In the genomic region with DNA sequence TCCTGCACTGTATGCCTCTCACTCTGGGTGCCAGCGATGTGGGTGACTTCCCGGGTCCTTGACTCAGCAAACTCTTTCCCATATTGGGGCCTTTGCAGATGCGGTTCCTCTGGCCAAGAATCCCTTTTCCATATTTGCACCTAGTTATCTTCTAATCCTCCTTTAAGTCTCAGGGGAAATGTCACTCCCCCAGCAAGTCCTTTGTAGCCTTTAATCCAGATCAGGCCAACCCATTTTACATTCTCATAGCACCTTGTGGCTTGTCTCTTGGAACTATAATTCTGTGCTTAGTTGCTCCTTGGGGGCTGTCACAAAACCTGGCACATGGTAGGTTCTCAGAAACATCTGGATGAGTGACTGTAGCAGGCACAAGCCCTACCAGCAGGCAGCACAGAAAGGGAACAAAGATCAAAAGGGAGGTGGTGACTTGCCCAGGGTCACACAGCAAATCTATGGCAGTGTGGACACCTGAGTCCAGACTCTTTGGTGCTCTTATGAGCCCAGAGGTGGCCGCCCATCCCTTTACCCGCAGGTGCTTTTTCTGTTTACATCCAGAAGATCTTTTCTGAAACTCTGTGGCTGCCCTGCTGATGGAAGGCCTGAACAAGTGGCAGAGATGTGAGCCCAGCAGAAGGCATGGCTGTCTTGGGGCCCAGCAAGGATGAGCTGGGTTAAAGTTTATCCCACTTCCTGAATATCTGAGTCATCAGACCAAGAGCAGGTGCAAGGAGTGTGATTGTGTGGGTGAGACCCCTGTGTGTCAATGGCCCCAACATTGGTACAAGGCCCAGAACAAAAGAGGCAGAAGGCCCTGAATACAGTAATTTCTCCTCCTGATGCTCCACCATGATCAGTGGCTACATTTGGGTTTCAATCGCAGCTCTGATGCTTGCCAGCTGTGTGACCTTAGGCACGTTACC, we compare ENCODE assay signal across 9 cellular contexts.
DNase-seq lines count a peak whose midpoint lies in the region; ATAC-seq and TF ChIP-seq lines count a peak whose summit lies in the region.
"Had no signal": no experiment of that assay in that cellular context is flagged by ENCODE, and none has a peak within 500 bp of the region (broad histone marks: within the 10 kb centered on the region; RNA-seq: fewer than 3 reads in every experiment).

No MANE protein-coding gene starts in this region.

- peak overlapping the region; percentile 53 for H3K27ac Mint-ChIP-seq in activated CD8-positive, alpha-beta memory T cell treated with anti-CD3 and anti-CD28 coated beads, Interleukin-2, amount 10 ng/mL, durations not matched to agents 7 days and 5 days
- peak overlapping the region; percentile 91 for H3K27ac Mint-ChIP-seq in stimulated activated effector memory CD8-positive, alpha-beta T cell treated with anti-CD3 and anti-CD28 coated beads, Interleukin-12 subunit alpha, Interleukin-12 subunit beta, amount 100 ng/mL, for 72 hours

- no peaks in the 10 kb centered on the region for H3K9me3 ChIP-seq in HEK293 (ENCODE audit: control insufficient read depth, insufficient read depth, low read depth, low read length)

- POLR2A ChIA-PET in HEK293 (lab: Yijun Ruan, JAX): no interaction called here

- peak; percentile 52 for DNase-seq in activated CD8-positive, alpha-beta memory T cell treated with anti-CD3 and anti-CD28 coated beads, Interleukin-2, amount 10 ng/mL, durations not matched to agents 7 days and 5 days
- DNase-seq in activated CD8-positive, alpha-beta memory T cell treated with anti-CD3 and anti-CD28 coated beads, Interleukin-2, amount 50 U/mL, for 4 hours: no peak
- DNase-seq in RPMI8226: peak; percentile 9
- no peak for DNase-seq in stimulated activated effector memory CD8-positive, alpha-beta T cell treated with anti-CD3 and anti-CD28 coated beads, Interleukin-12 subunit alpha, Interleukin-12 subunit beta, amount 100 ng/mL, for 72 hours (ENCODE audit: low spot score in 2 of 2)
- no peak for DNase-seq in foreskin fibroblast
- DNase-seq in C1 segment of cervical spinal cord (lab: John Stamatoyannopoulos, UW): no peak
- DNase-seq in SHP77 treated with DMSO at 0.1 percent for 48 hours (lab: John Stamatoyannopoulos, UW): no peak
- DNase-seq: NCI-H2029 had no signal

- H3K36me3 ChIP-seq in HEK293 (ENCODE audit: control insufficient read depth in 2 of 2, insufficient read depth in 1 of 2, low read length in 2 of 2): peaks cover 0 to 68% of the 10 kb centered on the region in 2 experiments; a peak in 2 of 3 replicates

- H3K4me3 ChIP-seq in HEK293 (ENCODE audit: low read depth, low read length) (no peak overlapping the region), foreskin fibroblast (ENCODE audit: low read depth in 1 of 2, low read length in 2 of 2) (no peak overlapping the region)

- no peaks in the 10 kb centered on the region for H3K27me3 Mint-ChIP-seq in activated CD8-positive, alpha-beta memory T cell treated with anti-CD3 and anti-CD28 coated beads, Interleukin-2, amount 10 ng/mL, durations not matched to agents 7 days and 5 days

- H3K4me1 Mint-ChIP-seq in activated CD8-positive, alpha-beta memory T cell treated with anti-CD3 and anti-CD28 coated beads, Interleukin-2, amount 10 ng/mL, durations not matched to agents 7 days and 5 days: peaks cover 49% of the 10 kb centered on the region
- peaks cover 51% of the 10 kb centered on the region for H3K4me1 Mint-ChIP-seq in stimulated activated effector memory CD8-positive, alpha-beta T cell treated with anti-CD3 and anti-CD28 coated beads, Interleukin-12 subunit alpha, Interleukin-12 subunit beta, amount 100 ng/mL, for 72 hours

- H3K9me3 Mint-ChIP-seq in activated CD8-positive, alpha-beta memory T cell treated with anti-CD3 and anti-CD28 coated beads, Interleukin-2, amount 10 ng/mL, durations not matched to agents 7 days and 5 days (ENCODE audit: low read depth): no peaks in the 10 kb centered on the region
- H3K9me3 Mint-ChIP-seq in stimulated activated effector memory CD8-positive, alpha-beta T cell treated with anti-CD3 and anti-CD28 coated beads, Interleukin-12 subunit alpha, Interleukin-12 subunit beta, amount 100 ng/mL, for 72 hours: peaks cover 7% of the 10 kb centered on the region

- peaks cover 49% of the 10 kb centered on the region for H3K36me3 Mint-ChIP-seq in activated CD8-positive, alpha-beta memory T cell treated with anti-CD3 and anti-CD28 coated beads, Interleukin-2, amount 10 ng/mL, durations not matched to agents 7 days and 5 days
- H3K36me3 Mint-ChIP-seq in stimulated activated effector memory CD8-positive, alpha-beta T cell treated with anti-CD3 and anti-CD28 coated beads, Interleukin-12 subunit alpha, Interleukin-12 subunit beta, amount 100 ng/mL, for 72 hours: peaks cover 39% of the 10 kb centered on the region

- peaks cover 11% of the 10 kb centered on the region; the same call in 1 of the 2 replicates for H3K4me1 ChIP-seq in HEK293 (ENCODE audit: control insufficient read depth, insufficient read depth, low read length)

- TF ChIP-seq CTCF in HEK293 (tag by site-specific recombination; IDR thresholded peaks at IDR 0.05): no peak
- no peak for TF ChIP-seq CTCF in foreskin fibroblast (IDR thresholded peaks at IDR 0.05; ENCODE audit: low read depth, low read length)

- CTCF ChIA-PET in activated CD8-positive, alpha-beta memory T cell treated with anti-CD3 and anti-CD28 coated beads, Interleukin-2, amount 10 ng/mL, durations not matched to agents 7 days and 5 days (lab: Charles Lee): interaction anchor here (1.1 kb wide), 1 partner anchor 18 kb away, joined by 4 read pairs; no protein-coding TSS in a partner anchor
- CTCF ChIA-PET in HEK293 (lab: Yijun Ruan, JAX): no interaction called here

- no peak overlapping the region for H3K4me3 Mint-ChIP-seq in activated CD8-positive, alpha-beta memory T cell treated with anti-CD3 and anti-CD28 coated beads, Interleukin-2, amount 10 ng/mL, durations not matched to agents 7 days and 5 days
- H3K4me3 Mint-ChIP-seq in stimulated activated effector memory CD8-positive, alpha-beta T cell treated with anti-CD3 and anti-CD28 coated beads, Interleukin-12 subunit alpha, Interleukin-12 subunit beta, amount 100 ng/mL, for 72 hours: no peak overlapping the region

- peak; percentile 65 for ATAC-seq in activated CD8-positive, alpha-beta memory T cell treated with anti-CD3 and anti-CD28 coated beads, Interleukin-2, amount 10 ng/mL, durations not matched to agents 7 days and 5 days
- peak; percentile 73 for ATAC-seq in stimulated activated effector memory CD8-positive, alpha-beta T cell treated with anti-CD3 and anti-CD28 coated beads, Interleukin-12 subunit alpha, Interleukin-12 subunit beta, amount 100 ng/mL, for 72 hours

- no peak overlapping the region for H3K27ac ChIP-seq in HEK293 (ENCODE audit: extremely low read depth, low read depth, low read length)

TF ChIP-seq in HEK293, 187 proteins besides CTCF, POLR2A, EP300 and RAD21:
- TF ChIP-seq ZFHX2 (tag by site-specific recombination; conservative IDR thresholded peaks at IDR 0.05) (0 out of 2 replicates have a peak, but pooled peaks have one; percentile 18), ZNF558 (tag by site-specific recombination; IDR thresholded peaks at IDR 0.05) (no peak)

Comparison
In these comparisons a context has a peak if more than half of its experiments do, and no peak if none do; other contexts are left out.
1. DNase-seq: peak in activated CD8-positive, alpha-beta memory T cell treated with anti-CD3 and anti-CD28 coated beads, Interleukin-2, amount 10 ng/mL, durations not matched to agents 7 days and 5 days (single experiment) and RPMI8226 (single experiment); none in activated CD8-positive, alpha-beta memory T cell treated with anti-CD3 and anti-CD28 coated beads, Interleukin-2, amount 50 U/mL, for 4 hours (single experiment), stimulated activated effector memory CD8-positive, alpha-beta T cell treated with anti-CD3 and anti-CD28 coated beads, Interleukin-12 subunit alpha, Interleukin-12 subunit beta, amount 100 ng/mL, for 72 hours (0 of 2), foreskin fibroblast (0 of 2), C1 segment of cervical spinal cord (0 of 14) and SHP77 treated with DMSO at 0.1 percent for 48 hours (single experiment).